ENCODE assay signal across 18 cellular contexts in the genomic region with DNA sequence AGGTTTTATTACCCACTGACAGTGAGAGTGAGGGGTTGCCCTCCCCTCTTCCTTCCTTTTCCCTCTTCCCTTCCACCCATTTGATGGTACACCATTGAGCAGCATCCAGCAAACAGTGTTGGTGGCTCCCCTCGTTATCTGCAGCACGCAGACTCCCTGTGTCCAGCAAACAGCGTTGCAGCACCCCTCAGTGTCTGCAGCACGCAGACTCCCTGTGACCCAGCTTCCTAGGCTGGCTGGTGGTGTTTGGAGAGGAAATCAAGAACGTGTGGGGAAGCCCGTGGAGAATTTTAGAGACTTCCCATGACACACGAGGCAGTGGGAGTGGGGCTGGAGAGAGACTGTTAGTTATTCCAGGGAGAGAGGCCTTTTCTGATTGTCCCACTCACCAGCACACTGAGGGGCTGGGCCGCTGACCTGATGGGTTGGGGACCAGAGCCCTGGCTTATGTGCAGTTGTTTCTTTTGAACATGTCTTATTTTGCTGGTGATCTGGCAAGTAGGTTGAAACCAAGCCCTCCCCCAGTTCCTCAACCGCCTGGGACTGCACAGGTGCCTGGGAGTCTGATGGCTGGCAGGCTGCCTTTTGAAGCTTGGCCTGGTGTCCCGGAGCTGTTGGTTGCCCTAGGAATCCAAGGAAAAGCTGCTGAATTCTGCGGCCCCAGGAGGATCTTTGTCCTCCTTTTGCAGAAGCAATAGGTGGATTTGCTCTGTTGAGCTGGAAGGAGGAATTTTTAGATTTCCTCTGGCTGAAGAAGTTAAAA. TPM values are rescaled to one million over a fixed set of nuclear protein-coding genes. Genes with fewer than 3 reads are reported as not detected.
DNase-seq lines count a peak whose midpoint lies in the region; ATAC-seq, FAIRE-seq and TF ChIP-seq lines count a peak whose summit lies in the region.
"Had no signal": no experiment of that assay in that cellular context is flagged by ENCODE, and none has a peak within 500 bp of the region (broad histone marks: within the 10 kb centered on the region; RNA-seq: fewer than 3 reads in every experiment).

No MANE protein-coding gene starts in this region.

- H3K9me3 ChIP-seq in H9 (ENCODE audit: control insufficient read depth, low read depth, low read length) = no peaks in the 10 kb centered on the region
- H3K9me3 ChIP-seq in K562 (replicated peaks; ENCODE audit: control insufficient read depth, insufficient read depth, low read depth, low read length) = no peaks in the 10 kb centered on the region
- no peaks in the 10 kb centered on the region for H3K9me3 ChIP-seq in vagina
- H3K9me3 ChIP-seq: ascending aorta had no signal

- no TSS peak for BruUV-seq in K562 (replicated peaks; lab: Mats Ljungman, UMichigan)

- in situ Hi-C loops in K562 (cut with MboI) = no loop called here

- H3K36me3 Mint-ChIP-seq in H9 (ENCODE audit: insufficient read depth in 1 of 3, low read depth in 3 of 3) = peaks cover 0 to 14% (median 2%) of the 10 kb centered on the region in 3 experiments; a peak in 4 of 7 replicates

- H3K4me1 ChIP-seq in H9 (ENCODE audit: insufficient read depth, low read length) (no peaks in the 10 kb centered on the region), K562 (replicated peaks in 1 of 2; ENCODE audit: control insufficient read depth in 2 of 2, insufficient read depth in 2 of 2, low read length in 2 of 2) (peaks cover 52 to 60% of the 10 kb centered on the region in 2 experiments), vagina (no peaks in the 10 kb centered on the region)
- H3K4me1 ChIP-seq: ascending aorta had no signal

- TF ChIP-seq RAD21 in K562 (CRISPR knock-in tag; conservative IDR thresholded peaks at IDR 0.05 in 1 of 2, IDR thresholded peaks at IDR 0.05 in 1 of 2) = peak in 1 of 2 experiments; percentile 60; a peak in 2 of 4 replicates

- H3K36me3 ChIP-seq in K562 (ENCODE audit: control insufficient read depth, insufficient read depth, low read length) (no peaks in the 10 kb centered on the region), vagina (no peaks in the 10 kb centered on the region)
- H3K36me3 ChIP-seq: ascending aorta had no signal

- no peak overlapping the region for H2BK20ac ChIP-seq in H9 (ENCODE audit: low read depth, low read length, poor library complexity, severe bottlenecking)

- TF ChIP-seq EP300 in K562 (IDR thresholded peaks at IDR 0.05; ENCODE audit: low read length) = peak; percentile 74

- no peak overlapping the region for H2BK15ac ChIP-seq in H9 (ENCODE audit: low read depth, low read length)

- CTCF ChIA-PET in K562 (lab: Yijun Ruan, JAX; ENCODE audit: low intra/inter-chr PET ratio) = no interaction called here

- H4K20me1 ChIP-seq in H9 (ENCODE audit: control insufficient read depth, insufficient read depth, insufficient read length) (peaks cover 2% of the 10 kb centered on the region), K562 (replicated peaks; ENCODE audit: control insufficient read depth, insufficient read depth, low read length) (no peaks in the 10 kb centered on the region)

- TF ChIP-seq POLR2A in K562 (conservative IDR thresholded peaks at IDR 0.05) (0 out of 2 replicates have a peak, but pooled peaks have one; percentile 40), vagina (IDR thresholded peaks at IDR 0.05) (no peak)

- H3K18ac ChIP-seq in H9 (ENCODE audit: insufficient read length, low read depth, low read length) = no peak overlapping the region

- no peaks in the 10 kb centered on the region for H3K79me1 ChIP-seq in H9 (ENCODE audit: insufficient read depth, low read depth, low read length, poor library complexity, severe bottlenecking)

- H3K56ac ChIP-seq in H9 (ENCODE audit: insufficient read length, low read depth, low read length) = no peak overlapping the region

- H3K23me2 ChIP-seq in H9 (ENCODE audit: insufficient read length, low read depth, low read length, poor library complexity, severe bottlenecking) = no peaks in the 10 kb centered on the region

- DNase-seq in Ammon's horn (ENCODE audit: low spot score) (peak; percentile 66), H9 (peak; percentile 9), K562 (ENCODE audit: extremely low read depth in 1 of 4, low spot score in 3 of 4) (peak; percentile 58 to 93 (median 76)), midbrain (lab: John Stamatoyannopoulos, UW) (peak; percentile 27), DMS79 (lab: John Stamatoyannopoulos, UW) (no peak), vagina (ENCODE audit: extremely low spot score in 2 of 2) (no peak), HuH-7 (ENCODE audit: low spot score) (no peak), GM19238 (ENCODE audit: insufficient read length, low spot score) (no peak)
- DNase-seq: effector CD4-positive, alpha-beta T cell; NCI-H146; Right ventricle myocardium superior had no signal

- no peaks in the 10 kb centered on the region for H3K79me2 ChIP-seq in H9 (ENCODE audit: insufficient read depth, low read length)
- peaks cover 93% of the 10 kb centered on the region for H3K79me2 ChIP-seq in K562 (ENCODE audit: control insufficient read depth, insufficient read depth, low read length)

- H3K4me3 ChIP-seq in K562 (peak overlapping the region; percentile 19; the same call in 1 of the 2 replicates), vagina (no peak overlapping the region)
- H3K4me3 ChIP-seq: ascending aorta had no signal

- no peak overlapping the region for H2AFZ ChIP-seq in H9 (ENCODE audit: low read length)
- H2AFZ ChIP-seq in K562 (ENCODE audit: low read depth, low read length) = peak overlapping the region; percentile 78

- H3T11ph ChIP-seq in H9 (ENCODE audit: low read length) = no peak overlapping the region

- peaks cover 3 to 8% of the 10 kb centered on the region in 2 experiments; a peak in 3 of 5 replicates for H3K9me3 Mint-ChIP-seq in H9

- H3K9me1 ChIP-seq in K562 (ENCODE audit: control insufficient read depth, insufficient read depth, low read length) = no peaks in the 10 kb centered on the region

- no peak overlapping the region; the same call in 1 of the 2 replicates for H3K4ac ChIP-seq in H9 (ENCODE audit: low read depth, low read length)

- no peak overlapping the region; a peak in 1 of 7 replicates for H3K27ac Mint-ChIP-seq in H9

- no peak overlapping the region for H2AK5ac ChIP-seq in H9 (ENCODE audit: insufficient read length, low read length)

- no peak overlapping the region for H2BK120ac ChIP-seq in H9 (ENCODE audit: low read depth, low read length, poor library complexity, severe bottlenecking)

- peak; percentile 99 for FAIRE-seq in K562 (lab: Jason Lieb, UNC)
- FAIRE-seq: GM12891, GM19239, TTC549 had no signal

- no peak overlapping the region for H4K8ac ChIP-seq in H9 (replicated peaks; ENCODE audit: insufficient read length, low read depth, low read length)

- no peak overlapping the region for H3K27ac ChIP-seq in H9 (ENCODE audit: insufficient read length, low read depth, low read length)
- peak overlapping the region; percentile 71 for H3K27ac ChIP-seq in K562 (ENCODE audit: extremely low read depth, low read depth, low read length)
- H3K27ac ChIP-seq in vagina = no peak overlapping the region
- H3K27ac ChIP-seq: ascending aorta had no signal

- H3K27me3 Mint-ChIP-seq in H9 (ENCODE audit: low read depth) = no peaks in the 10 kb centered on the region; the same call in 1 of the 2 replicates

- no peak overlapping the region for H3K23ac ChIP-seq in H9 (ENCODE audit: insufficient read length, low read depth, low read length)

- H3K4me3 Mint-ChIP-seq in H9 = no peak overlapping the region

- no peak overlapping the region for H2BK5ac ChIP-seq in H9 (ENCODE audit: insufficient read length, low read length)

- peak; percentile 93 for ATAC-seq in K562

- H4K91ac ChIP-seq in H9 (ENCODE audit: insufficient read length, low read depth, low read length) = no peak overlapping the region

- H3K27me3 ChIP-seq in H9 (ENCODE audit: insufficient read depth, low read length) = no peaks in the 10 kb centered on the region
- H3K27me3 ChIP-seq in K562 (ENCODE audit: control insufficient read depth in 2 of 2, insufficient read depth in 2 of 2, low read length in 2 of 2) = no peaks in the 10 kb centered on the region
- no peaks in the 10 kb centered on the region for H3K27me3 ChIP-seq in vagina
- H3K27me3 ChIP-seq: ascending aorta had no signal

- H3K4me2 ChIP-seq in H9 (ENCODE audit: insufficient read depth, insufficient read length, low read length) (no peak overlapping the region), K562 (ENCODE audit: insufficient read depth, low read length) (peak overlapping the region; percentile 74)

- H4K5ac ChIP-seq in H9 (ENCODE audit: insufficient read length, low read depth, low read length) = no peak overlapping the region

- no peak overlapping the region; the same call in 1 of the 2 replicates for H3K14ac ChIP-seq in H9 (ENCODE audit: insufficient read depth, low read length)

- peaks cover 6 to 9% of the 10 kb centered on the region in 2 experiments; a peak in 3 of 4 replicates for H3K4me1 Mint-ChIP-seq in H9

- WGBS in H9 (ENCODE audit: extremely low coverage, insufficient read length, low lambda C conversion rate) = no CpG with 5 or more reads among the region's 11 CpGs
- 17% methylated on average over 11 of the region's 11 CpGs for WGBS in K562 (ENCODE audit: insufficient coverage, low coverage, missing lambda C conversion rate)

- no peak overlapping the region for H3K9ac ChIP-seq in H9 (ENCODE audit: extremely low read depth, insufficient read length, low read length)
- peak overlapping the region; percentile 43 to 77 for H3K9ac ChIP-seq in K562 (ENCODE audit: insufficient read depth in 1 of 2, low read depth in 2 of 2, low read length in 2 of 2)

- intact Hi-C loops in K562 (cut with micrococcal nuclease) = no loop called here
- intact Hi-C loops in vagina (cut with DNase I) = loop anchor here (5.0 kb wide), 1 partner anchor 1292 kb away; no protein-coding TSS in a partner anchor

- H2BK12ac ChIP-seq in H9 (ENCODE audit: insufficient read length, low read depth, low read length) = no peak overlapping the region

- TF ChIP-seq CTCF in H9 (conservative IDR thresholded peaks at IDR 0.05) (no peak), K562 (IDR thresholded peaks at IDR 0.05 in 2 of 3, conservative IDR thresholded peaks at IDR 0.05 in 1 of 3; ENCODE audit: insufficient read depth in 2 of 3, low read depth in 1 of 3, low read length in 3 of 3) (peak; percentile 32 to 61 (median 54); a peak in 4 of 6 replicates), vagina (IDR thresholded peaks at IDR 0.05) (no peak)

- POLR2A ChIA-PET in K562 (lab: Yijun Ruan, JAX) = interaction anchor here (0.6 to 1.0 kb wide), 2 partner anchors 9 to 291 kb away, joined by 3 read pairs; no protein-coding TSS in a partner anchor

RNA-seq across cellular contexts. Expression of gene APBA2, which starts 18.9 kb away (rescaled TPM):
- total RNA-seq in H9 (2021) (12.2 and 14.3 TPM in 2 replicates), K562 (2014; rRNA removed) (40.9 and 46.5 TPM in 2 replicates), K562 (2014; rRNA removed; fragmentation: Illumina TruSeq; extraction: Trizol) (10.4 and 13.6 TPM in 2 replicates), K562 (2015; rRNA removed; fragmentation: Illumina TruSeq; extraction: Trizol) (25.2 and 26.2 TPM in 2 replicates), K562 (2021) (30.8 and 32.5 TPM in 2 replicates), vagina (19.6 TPM)
- total RNA-seq in K562 (2011; cell fraction: chromatin; rRNA removed; ENCODE audit: low replicate concordance) = 105 and 234 TPM in 2 replicates
- total RNA-seq in K562 (2011; cell fraction: nucleolus; rRNA removed) = 91.2 and 97.2 TPM in 2 replicates
- total RNA-seq in K562 (2011; cell fraction: nucleoplasm; rRNA removed) = 85.9 and 89.9 TPM in 2 replicates
- polyA plus RNA-seq in K562 (2011; rRNA removed) (27.8 and 36.1 TPM in 2 replicates), K562 (2014; fragmentation: Illumina TruSeq; extraction: Trizol) (17.1 and 25.2 TPM in 2 replicates), K562 (2014; fragmentation: Nextera tagmentation; extraction: Ambion mirVana) (under 1 TPM; 0.24 to 0.35 TPM), K562 (2014; rRNA removed) (30.7 and 37.1 TPM in 2 replicates)
- 27.5 and 45.8 TPM in 2 replicates for polyA plus RNA-seq in K562 (2011; cell fraction: cytosol; rRNA removed)
- 70.5 and 109 TPM in 2 replicates for polyA plus RNA-seq in K562 (2011; cell fraction: nucleus; rRNA removed)
- polyA plus RNA-seq in K562 (2012) = 25.0 and 39.9 TPM in 2 replicates
- 21.7 and 35.1 TPM in 2 replicates for polyA minus RNA-seq in K562 (2011; rRNA and poly(A)+ RNA removed)
- 28.8 and 31.9 TPM in 2 replicates for polyA minus RNA-seq in K562 (2011; cell fraction: cytosol; rRNA and poly(A)+ RNA removed)
- 25.7 and 46.8 TPM in 2 replicates for polyA minus RNA-seq in K562 (2011; cell fraction: nucleus; rRNA and poly(A)+ RNA removed)

RNA-seq across cellular contexts. Expression of gene GOLGA6L7, which starts 56.3 kb away (rescaled TPM):
- total RNA-seq in H9 (2021) (not detected in 2 replicates), K562 (2014; rRNA removed) (not detected in 2 replicates), K562 (2014; rRNA removed; fragmentation: Illumina TruSeq; extraction: Trizol) (not detected in 2 replicates), K562 (2015; rRNA removed; fragmentation: Illumina TruSeq; extraction: Trizol) (not detected in 2 replicates), K562 (2021) (0.11 TPM in 1 of 2 replicates, not detected in the other), vagina (not detected)
- total RNA-seq in K562 (2011; cell fraction: chromatin; rRNA removed; ENCODE audit: low replicate concordance) = 0.67 and 2.1 TPM in 2 replicates
- 0.39 TPM in 1 of 2 replicates, not detected in the other for total RNA-seq in K562 (2011; cell fraction: nucleolus; rRNA removed)
- total RNA-seq in K562 (2011; cell fraction: nucleoplasm; rRNA removed) = 1.3 and 1.9 TPM in 2 replicates
- polyA plus RNA-seq in K562 (2011; rRNA removed) (0.11 and 0.42 TPM in 2 replicates), K562 (2014; fragmentation: Illumina TruSeq; extraction: Trizol) (not detected in 2 replicates), K562 (2014; fragmentation: Nextera tagmentation; extraction: Ambion mirVana) (under 1 TPM in 1 of 2 experiments, not detected in 1; 0.14 TPM), K562 (2014; rRNA removed) (not detected in 2 replicates)
- 0.38 TPM in 1 of 2 replicates, not detected in the other for polyA plus RNA-seq in K562 (2011; cell fraction: cytosol; rRNA removed)
- 0.26 and 0.86 TPM in 2 replicates for polyA plus RNA-seq in K562 (2011; cell fraction: nucleus; rRNA removed)
- polyA plus RNA-seq in K562 (2012) = 0.40 and 0.44 TPM in 2 replicates
- 0.28 and 0.51 TPM in 2 replicates for polyA minus RNA-seq in K562 (2011; rRNA and poly(A)+ RNA removed)
- not detected in 2 replicates for polyA minus RNA-seq in K562 (2011; cell fraction: cytosol; rRNA and poly(A)+ RNA removed)
- 0.56 TPM in 1 of 2 replicates, not detected in the other for polyA minus RNA-seq in K562 (2011; cell fraction: nucleus; rRNA and poly(A)+ RNA removed)
- total RNA-seq: ascending aorta, mucosa of gallbladder, pulmonary artery endothelial cell, Right ventricle myocardium superior, urinary bladder had no signal
- polyA plus RNA-seq: urinary bladder had no signal

Comparison
In these comparisons a context has a peak if more than half of its experiments do, and no peak if none do; other contexts are left out.
1. DNase-seq: peak in Ammon's horn (single experiment), H9 (single experiment), K562 (4 of 4) and midbrain (single experiment); none in DMS79 (single experiment), vagina (0 of 2), HuH-7 (single experiment) and GM19238 (single experiment).
2. CTCF ChIP-seq: peak in K562 (3 of 3); none in H9 (single experiment) and vagina (0 of 3).